ENCODE assay signal across 8 cellular contexts in the genomic region with DNA sequence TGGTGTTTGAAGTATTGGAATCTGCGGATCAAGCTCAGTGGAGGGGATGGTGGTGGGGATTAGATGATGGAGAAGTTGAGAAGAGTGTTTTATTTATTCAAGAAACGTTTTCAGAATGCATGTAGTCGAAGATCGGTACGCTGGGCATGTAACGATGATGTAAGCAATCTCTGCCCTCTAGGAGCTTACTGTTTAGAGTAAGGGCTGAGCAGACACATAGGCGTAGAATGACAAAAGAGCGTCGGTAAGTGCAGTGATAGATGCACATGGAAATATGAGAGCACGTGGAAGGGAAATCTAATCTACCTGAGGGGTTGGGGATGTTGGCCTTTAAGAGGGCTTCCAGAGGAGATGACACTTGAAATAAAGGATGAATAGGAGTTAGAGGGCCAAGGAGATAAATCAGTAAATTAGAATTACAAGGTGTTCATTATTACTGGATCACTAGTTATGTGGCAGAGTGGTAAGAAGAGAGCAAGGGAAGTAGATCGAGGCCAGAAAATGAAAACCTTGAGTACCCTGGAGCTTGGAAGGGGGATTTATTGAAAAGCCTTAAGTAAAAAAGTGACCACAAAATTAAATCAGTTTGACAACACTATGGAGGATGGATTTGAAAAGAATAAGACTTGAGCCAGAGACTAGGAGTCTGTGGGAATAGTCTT. TPM values are rescaled to one million over a fixed set of nuclear protein-coding genes. Genes with fewer than 3 reads are reported as not detected.
DNase-seq lines count a peak whose midpoint lies in the region; ATAC-seq and TF ChIP-seq lines count a peak whose summit lies in the region.

No MANE protein-coding gene starts in this region.

- H3K9me3 ChIP-seq in ES-I3 (ENCODE audit: control insufficient read depth, insufficient read depth, low read length) (no peaks in the 10 kb centered on the region), stomach smooth muscle (ENCODE audit: control insufficient read depth in 2 of 2, low read length in 2 of 2) (no peaks in the 10 kb centered on the region)

- H3K36me3 ChIP-seq in ES-I3 (ENCODE audit: insufficient read depth, low read length) (no peaks in the 10 kb centered on the region), stomach smooth muscle (ENCODE audit: control insufficient read depth in 2 of 2, insufficient read depth in 2 of 2, low read length in 2 of 2) (no peaks in the 10 kb centered on the region)

- H3K4me3 ChIP-seq in Jurkat, Clone E6-1 (ENCODE audit: low read length), result peak overlapping the region; percentile 61
- H3K4me3 ChIP-seq in iPS-11a (ENCODE audit: low read depth, low read length) (peak overlapping the region; percentile 91), stomach smooth muscle (ENCODE audit: low read length in 2 of 2) (peak overlapping the region; percentile 81 to 97)

- H3K9ac ChIP-seq in ES-I3 (ENCODE audit: low read depth, low read length) (peak overlapping the region; percentile 84), stomach smooth muscle (ENCODE audit: low read length in 2 of 2) (peak overlapping the region; percentile 95 to 97)

- H3K4me3 Mint-ChIP-seq in activated B cell treated with CpG ODN at 0.5 μM for 24 hours, result no peak overlapping the region

- no peak for DNase-seq in Jurkat, Clone E6-1 (ENCODE audit: low read depth, low spot score)
- DNase-seq in activated B cell treated with CpG ODN at 0.5 μM for 24 hours (no peak), NCI-H2196 (lab: John Stamatoyannopoulos, UW; ENCODE audit: unreplicated experiment) (no peak), NCI-H345 (lab: John Stamatoyannopoulos, UW) (no peak)

- H3K36me3 Mint-ChIP-seq in activated B cell treated with CpG ODN at 0.5 μM for 24 hours (ENCODE audit: low read depth), result no peaks in the 10 kb centered on the region

- peaks cover 26% of the 10 kb centered on the region for H3K4me1 ChIP-seq in ES-I3 (ENCODE audit: insufficient read depth, low read length)
- H3K4me1 ChIP-seq in stomach smooth muscle (ENCODE audit: control insufficient read depth, insufficient read depth, low read length), result no peaks in the 10 kb centered on the region

- peaks cover 9% of the 10 kb centered on the region for H3K4me1 Mint-ChIP-seq in activated B cell treated with CpG ODN at 0.5 μM for 24 hours

- CTCF ChIA-PET in activated B cell treated with CpG ODN at 0.5 μM for 24 hours (lab: Charles Lee), result interaction anchor here (1.0 to 2.0 kb wide), 7 partner anchors 8 to 207 kb away, joined by 3 to 18 read pairs (median 4); a partner anchor contains a TSS

- no peak overlapping the region for H3K27ac Mint-ChIP-seq in activated B cell treated with CpG ODN at 0.5 μM for 24 hours

- H3K27ac ChIP-seq in stomach smooth muscle (ENCODE audit: low read length), result peak overlapping the region; percentile 74

- H3K27me3 Mint-ChIP-seq in activated B cell treated with CpG ODN at 0.5 μM for 24 hours, result no peaks in the 10 kb centered on the region

- intact Hi-C loops in activated B cell treated with CpG ODN at 0.5 μM for 24 hours (cut with micrococcal nuclease), result loop anchor here (1.0 to 5.0 kb wide), 3 partner anchors 31 to 675 kb away; a partner anchor contains a TSS

- ATAC-seq in GM21619 (IDR thresholded peaks at IDR 0.05; ENCODE audit: unreplicated experiment), result peak; percentile 26
- ATAC-seq in activated B cell treated with CpG ODN at 0.5 μM for 24 hours (ENCODE audit: low read depth), result peak; percentile 33

- no peaks in the 10 kb centered on the region for H3K27me3 ChIP-seq in stomach smooth muscle (ENCODE audit: control insufficient read depth in 1 of 2, insufficient read depth in 2 of 2, low read length in 2 of 2)

- POLR2A ChIA-PET in activated B cell treated with CpG ODN at 0.5 μM for 24 hours (lab: Charles Lee), result interaction anchor here (1.2 to 2.3 kb wide), 9 partner anchors 8 to 1354 kb away, joined by 3 to 23 read pairs (median 9); a partner anchor contains a TSS

- no peak for TF ChIP-seq CTCF in activated B cell treated with CpG ODN at 0.5 μM for 24 hours (IDR thresholded peaks at IDR 0.05)

- no peaks in the 10 kb centered on the region for H3K9me3 Mint-ChIP-seq in activated B cell treated with CpG ODN at 0.5 μM for 24 hours

RNA-seq across cellular contexts. Expression of a gene that starts 0.7 kb away (rescaled TPM):
- polyA plus RNA-seq in Jurkat, Clone E6-1 (2012; ENCODE audit: insufficient read depth, insufficient read length), result 8.7 TPM
- total RNA-seq in activated B cell treated with CpG ODN at 0.5 μM for 24 hours, result 24.6 and 33.4 TPM in 2 replicates

RNA-seq across cellular contexts. Expression of a gene that starts 30.5 kb away (rescaled TPM):
- 8.6 TPM for polyA plus RNA-seq in Jurkat, Clone E6-1 (2012; ENCODE audit: insufficient read depth, insufficient read length)
- 10.6 and 11.1 TPM in 2 replicates for total RNA-seq in activated B cell treated with CpG ODN at 0.5 μM for 24 hours
